Comparison of ENCODE assay signal across 2 cellular contexts in the genomic region with DNA sequence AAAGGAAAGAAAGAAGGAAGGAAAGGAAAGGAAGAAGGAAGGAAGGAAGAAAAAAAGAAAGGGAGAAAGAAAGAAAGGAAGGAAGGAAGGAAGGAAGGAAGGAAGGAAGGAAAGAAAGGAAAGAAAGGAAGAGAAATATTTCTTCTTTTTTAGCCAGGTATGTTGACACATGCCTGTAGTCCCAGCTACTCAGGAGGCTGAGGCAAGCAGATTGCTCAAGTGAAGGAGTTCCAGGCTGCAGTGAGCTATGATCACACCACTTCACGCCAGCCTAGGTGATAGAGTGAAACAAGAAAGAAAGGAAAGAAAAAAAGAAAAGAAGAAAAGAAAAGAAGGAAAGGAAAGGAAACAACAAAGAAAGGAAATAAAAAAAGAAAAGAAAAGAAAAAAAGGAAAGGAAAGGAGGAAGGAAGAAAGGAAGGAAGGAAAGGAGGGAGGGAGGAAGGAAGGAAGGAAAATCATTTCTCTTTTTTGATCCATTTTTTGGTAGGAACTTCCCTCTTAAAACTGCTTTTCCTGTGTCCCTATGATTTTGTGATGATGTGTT.
TF ChIP-seq lines count a peak whose summit lies in the region.

No MANE protein-coding gene starts in this region.

TF ChIP-seq in GM23338, 12 proteins besides CTCF, POLR2A, EP300 and RAD21:
- TF ChIP-seq ZNF462 (CRISPR knock-in tag; IDR thresholded peaks at IDR 0.05) (no peak), POLR2AphosphoS5 (IDR thresholded peaks at IDR 0.05; ENCODE audit: low read depth) (no peak), NANOG (IDR thresholded peaks at IDR 0.05; ENCODE audit: borderline replicate concordance) (no peak), ZNF331 (CRISPR knock-in tag; IDR thresholded peaks at IDR 0.05; ENCODE audit: low read depth) (no peak), JUNB (IDR thresholded peaks at IDR 0.05; ENCODE audit: unreplicated experiment) (no peak), EZH2phosphoT487 (IDR thresholded peaks at IDR 0.05; ENCODE audit: unreplicated experiment) (no peak), ZNF114 (CRISPR knock-in tag; IDR thresholded peaks at IDR 0.05) (no peak), EZH2 (IDR thresholded peaks at IDR 0.05; ENCODE audit: low read depth, unreplicated experiment) (no peak), STAT1 (IDR thresholded peaks at IDR 0.05; ENCODE audit: unreplicated experiment) (no peak), CREB1 (CRISPR knock-in tag; IDR thresholded peaks at IDR 0.05; ENCODE audit: low read depth) (no peak)
- TF ChIP-seq, protein P1, sequence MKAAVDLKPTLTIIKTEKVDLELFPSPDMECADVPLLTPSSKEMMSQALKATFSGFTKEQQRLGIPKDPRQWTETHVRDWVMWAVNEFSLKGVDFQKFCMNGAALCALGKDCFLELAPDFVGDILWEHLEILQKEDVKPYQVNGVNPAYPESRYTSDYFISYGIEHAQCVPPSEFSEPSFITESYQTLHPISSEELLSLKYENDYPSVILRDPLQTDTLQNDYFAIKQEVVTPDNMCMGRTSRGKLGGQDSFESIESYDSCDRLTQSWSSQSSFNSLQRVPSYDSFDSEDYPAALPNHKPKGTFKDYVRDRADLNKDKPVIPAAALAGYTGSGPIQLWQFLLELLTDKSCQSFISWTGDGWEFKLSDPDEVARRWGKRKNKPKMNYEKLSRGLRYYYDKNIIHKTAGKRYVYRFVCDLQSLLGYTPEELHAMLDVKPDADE (IDR thresholded peaks at IDR 0.05): no peak

TF ChIP-seq in HEK293, 187 proteins besides CTCF, POLR2A, EP300 and RAD21 (continued from another document):
- no peak for TF ChIP-seq ZNF610 (tag by site-specific recombination; IDR thresholded peaks at IDR 0.05; ENCODE audit: borderline replicate concordance)
- TF ChIP-seq SCRT2 (tag by site-specific recombination; IDR thresholded peaks at IDR 0.05): no peak
- TF ChIP-seq ZNF776 (tag by site-specific recombination; IDR thresholded peaks at IDR 0.05; ENCODE audit: borderline replicate concordance): no peak
- TF ChIP-seq, protein P2, sequence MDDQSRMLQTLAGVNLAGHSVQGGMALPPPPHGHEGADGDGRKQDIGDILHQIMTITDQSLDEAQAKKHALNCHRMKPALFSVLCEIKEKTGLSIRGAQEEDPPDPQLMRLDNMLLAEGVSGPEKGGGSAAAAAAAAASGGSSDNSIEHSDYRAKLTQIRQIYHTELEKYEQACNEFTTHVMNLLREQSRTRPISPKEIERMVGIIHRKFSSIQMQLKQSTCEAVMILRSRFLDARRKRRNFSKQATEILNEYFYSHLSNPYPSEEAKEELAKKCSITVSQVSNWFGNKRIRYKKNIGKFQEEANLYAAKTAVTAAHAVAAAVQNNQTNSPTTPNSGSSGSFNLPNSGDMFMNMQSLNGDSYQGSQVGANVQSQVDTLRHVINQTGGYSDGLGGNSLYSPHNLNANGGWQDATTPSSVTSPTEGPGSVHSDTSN (CRISPR knock-in tag; IDR thresholded peaks at IDR 0.05): no peak
- no peak for TF ChIP-seq ZNF155 (tag by site-specific recombination; IDR thresholded peaks at IDR 0.05)
- TF ChIP-seq ZNF677 (tag by site-specific recombination; IDR thresholded peaks at IDR 0.05): no peak
- TF ChIP-seq SP7 (tag by site-specific recombination; IDR thresholded peaks at IDR 0.05): no peak
- TF ChIP-seq ZNF211 (tag by site-specific recombination; IDR thresholded peaks at IDR 0.05; ENCODE audit: low read depth): no peak
- TF ChIP-seq OSR2 (tag by site-specific recombination; IDR thresholded peaks at IDR 0.05): no peak
- no peak for TF ChIP-seq ZNF398 (tag by site-specific recombination; IDR thresholded peaks at IDR 0.05)
- TF ChIP-seq ZNF366 (tag by site-specific recombination; conservative IDR thresholded peaks at IDR 0.05): peak; percentile 90
- no peak for TF ChIP-seq ZNF202 (tag by site-specific recombination; IDR thresholded peaks at IDR 0.05; ENCODE audit: borderline replicate concordance)
- TF ChIP-seq, protein P3, sequence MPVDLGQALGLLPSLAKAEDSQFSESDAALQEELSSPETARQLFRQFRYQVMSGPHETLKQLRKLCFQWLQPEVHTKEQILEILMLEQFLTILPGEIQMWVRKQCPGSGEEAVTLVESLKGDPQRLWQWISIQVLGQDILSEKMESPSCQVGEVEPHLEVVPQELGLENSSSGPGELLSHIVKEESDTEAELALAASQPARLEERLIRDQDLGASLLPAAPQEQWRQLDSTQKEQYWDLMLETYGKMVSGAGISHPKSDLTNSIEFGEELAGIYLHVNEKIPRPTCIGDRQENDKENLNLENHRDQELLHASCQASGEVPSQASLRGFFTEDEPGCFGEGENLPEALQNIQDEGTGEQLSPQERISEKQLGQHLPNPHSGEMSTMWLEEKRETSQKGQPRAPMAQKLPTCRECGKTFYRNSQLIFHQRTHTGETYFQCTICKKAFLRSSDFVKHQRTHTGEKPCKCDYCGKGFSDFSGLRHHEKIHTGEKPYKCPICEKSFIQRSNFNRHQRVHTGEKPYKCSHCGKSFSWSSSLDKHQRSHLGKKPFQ (tag by site-specific recombination; IDR thresholded peaks at IDR 0.05): peak; percentile 66
- no peak for TF ChIP-seq ZNF768 (tag by site-specific recombination; IDR thresholded peaks at IDR 0.05)
- TF ChIP-seq HOXC10 (CRISPR knock-in tag; IDR thresholded peaks at IDR 0.05): no peak
- no peak for TF ChIP-seq ZNF654 (tag by site-specific recombination; IDR thresholded peaks at IDR 0.05; ENCODE audit: low read depth)
